Comparison of ENCODE assay signal across 15 cellular contexts in the genomic region with DNA sequence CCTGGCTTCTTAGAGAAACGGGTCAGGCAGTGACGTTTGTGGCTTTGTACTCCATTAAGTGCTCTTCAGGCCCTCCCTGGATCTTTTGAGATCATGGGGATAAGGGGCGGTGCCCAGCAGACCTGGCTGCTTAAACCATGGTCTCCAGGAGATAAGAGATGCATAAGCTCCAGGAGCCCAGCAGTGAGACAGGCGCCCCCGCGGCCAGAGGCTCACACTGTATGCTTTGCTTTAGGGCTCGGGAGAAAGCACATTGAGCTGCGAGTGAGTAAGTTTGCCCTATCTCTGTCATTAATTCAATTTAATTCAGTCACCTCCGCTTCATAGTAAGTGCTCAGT.
DNase-seq lines count a peak whose midpoint lies in the region; ATAC-seq and TF ChIP-seq lines count a peak whose summit lies in the region.
"Had no signal": no experiment of that assay in that cellular context is flagged by ENCODE, and none has a peak within 500 bp of the region (broad histone marks: within the 10 kb centered on the region; RNA-seq: fewer than 3 reads in every experiment).

No MANE protein-coding gene starts in this region.

- H3K27ac ChIP-seq in GM23338 (ENCODE audit: low read depth) (no peak overlapping the region), endodermal cell (ENCODE audit: low read depth, low read length) (no peak overlapping the region), osteoblast (ENCODE audit: low read depth, low read length) (no peak overlapping the region)
- H3K27ac ChIP-seq: KMS-11 had no signal

- no peaks in the 10 kb centered on the region for H3K9me2 ChIP-seq in GM23338 (ENCODE audit: insufficient read depth)

- H4K20me1 ChIP-seq in GM23338 (replicated peaks; ENCODE audit: insufficient read depth): no peaks in the 10 kb centered on the region
- peaks cover 35% of the 10 kb centered on the region for H4K20me1 ChIP-seq in osteoblast (ENCODE audit: insufficient read depth, low read length)

- H3K79me2 ChIP-seq in GM23338 (replicated peaks; ENCODE audit: insufficient read depth): no peaks in the 10 kb centered on the region
- no peaks in the 10 kb centered on the region for H3K79me2 ChIP-seq in osteoblast (ENCODE audit: insufficient read depth, low read length)

- no peaks in the 10 kb centered on the region for H3K9me3 Mint-ChIP-seq in GM23338
- no peaks in the 10 kb centered on the region for H3K9me3 Mint-ChIP-seq in endodermal cell

- WGBS in endodermal cell (ENCODE audit: insufficient coverage in 1 of 2, insufficient read length in 1 of 2), 2 experiments: 53 to 64% methylated on average over 7 to 8 of the region's 9 CpGs

- TF ChIP-seq CTCF in BE2C (IDR thresholded peaks at IDR 0.05; ENCODE audit: low read depth, low read length) (no peak), GM23338 (conservative IDR thresholded peaks at IDR 0.05; ENCODE audit: low read depth in 2 of 2) (no peak), endodermal cell (conservative IDR thresholded peaks at IDR 0.05) (peak; percentile 75), osteoblast (IDR thresholded peaks at IDR 0.05; ENCODE audit: extremely low read depth, low read depth, low read length) (no peak)

- no peaks in the 10 kb centered on the region for H3F3A ChIP-seq in GM23338 (replicated peaks; ENCODE audit: low read depth)

- no peak overlapping the region for H3K4me3 Mint-ChIP-seq in GM23338
- no peak overlapping the region for H3K4me3 Mint-ChIP-seq in endodermal cell
- H3K4me3 Mint-ChIP-seq: CD4-positive, CD25-positive, alpha-beta regulatory T cell had no signal

- H3K4me1 ChIP-seq in BE2C (peaks cover 3% of the 10 kb centered on the region), GM23338 (ENCODE audit: insufficient read depth) (peaks cover 12% of the 10 kb centered on the region; the same call in 1 of the 2 replicates), endodermal cell (ENCODE audit: control insufficient read depth, insufficient read depth, low read length) (no peaks in the 10 kb centered on the region), osteoblast (ENCODE audit: insufficient read depth, low read length) (peaks cover 18% of the 10 kb centered on the region), HAP-1 (no peaks in the 10 kb centered on the region)

- H2AFZ ChIP-seq in GM23338: no peak overlapping the region
- H2AFZ ChIP-seq in osteoblast (ENCODE audit: low read length): no peak overlapping the region

- no peak overlapping the region for H3K9ac ChIP-seq in endodermal cell (ENCODE audit: extremely low read depth, low read length, poor library complexity, severe bottlenecking)
- H3K9ac ChIP-seq: KMS-11 had no signal

- H3K36me3 Mint-ChIP-seq in GM23338 (ENCODE audit: low read depth) (no peaks in the 10 kb centered on the region), endodermal cell (ENCODE audit: low read depth) (no peaks in the 10 kb centered on the region)
- H3K36me3 Mint-ChIP-seq: CD4-positive, CD25-positive, alpha-beta regulatory T cell had no signal

- peak; percentile 32 for DNase-seq in BE2C
- no peak for DNase-seq in GM23338 (ENCODE audit: low spot score)
- peak; percentile 88 for DNase-seq in endodermal cell
- peak; percentile 27 for DNase-seq in osteoblast (ENCODE audit: insufficient read length, low spot score, missing footprints)
- DNase-seq in dedifferentiated amniotic fluid mesenchymal stem cell (ENCODE audit: extremely low spot score): no peak
- DNase-seq in activated gamma-delta T cell treated with Interleukin-2 at 50 U/mL for 16 hours: no peak
- no peak for DNase-seq in HAP-1 (ENCODE audit: low spot score in 2 of 2)
- DNase-seq: CD4-positive, CD25-positive, alpha-beta regulatory T cell; NCI-H1436; NCI-H2029; NCI-H510A; NCI-H774 had no signal

- H3K4me3 ChIP-seq in BE2C (ENCODE audit: low read depth, low read length): no peak overlapping the region
- no peak overlapping the region for H3K4me3 ChIP-seq in GM23338
- no peak overlapping the region for H3K4me3 ChIP-seq in endodermal cell (ENCODE audit: low read length)
- H3K4me3 ChIP-seq in osteoblast (ENCODE audit: insufficient read depth, low read length): no peak overlapping the region
- H3K4me3 ChIP-seq in HAP-1: no peak overlapping the region

- H3K4me1 Mint-ChIP-seq in GM23338 (peaks cover 41% of the 10 kb centered on the region), endodermal cell (peaks cover 22% of the 10 kb centered on the region)
- H3K4me1 Mint-ChIP-seq: CD4-positive, CD25-positive, alpha-beta regulatory T cell had no signal

- H3K4me2 ChIP-seq in GM23338 (no peak overlapping the region), osteoblast (ENCODE audit: insufficient read depth, low read length) (no peak overlapping the region)
- H3K4me2 ChIP-seq: KMS-11 had no signal

- peak; percentile 49 for ATAC-seq in GM23338
- ATAC-seq: HepG2, Panc1 had no signal

- H3K27me3 Mint-ChIP-seq in GM23338 (ENCODE audit: insufficient read depth, low read depth, poor library complexity): peaks cover 9% of the 10 kb centered on the region
- peaks cover 8% of the 10 kb centered on the region for H3K27me3 Mint-ChIP-seq in endodermal cell (ENCODE audit: insufficient read depth)
- H3K27me3 Mint-ChIP-seq: CD4-positive, CD25-positive, alpha-beta regulatory T cell had no signal

- H3K36me3 ChIP-seq in BE2C: no peaks in the 10 kb centered on the region
- no peaks in the 10 kb centered on the region for H3K36me3 ChIP-seq in GM23338 (ENCODE audit: insufficient read depth)
- no peaks in the 10 kb centered on the region for H3K36me3 ChIP-seq in endodermal cell (ENCODE audit: control insufficient read depth, insufficient read depth, low read length)
- H3K36me3 ChIP-seq in osteoblast (ENCODE audit: insufficient read depth, low read length): no peaks in the 10 kb centered on the region
- H3K36me3 ChIP-seq in HAP-1 (replicated peaks): no peaks in the 10 kb centered on the region

- H3K9me3 ChIP-seq in BE2C: no peaks in the 10 kb centered on the region
- no peaks in the 10 kb centered on the region for H3K9me3 ChIP-seq in endodermal cell (ENCODE audit: control insufficient read depth, low read length)
- no peaks in the 10 kb centered on the region for H3K9me3 ChIP-seq in osteoblast (ENCODE audit: low read depth, low read length)
- H3K9me3 ChIP-seq in HAP-1: no peaks in the 10 kb centered on the region

- in situ Hi-C loops in HAP-1 (cut with MboI; ENCODE audit: low sequenced_read_pairs): no loop called here

- H3K27ac Mint-ChIP-seq in GM23338 (no peak overlapping the region; the same call in 1 of the 2 replicates), endodermal cell (peak overlapping the region; percentile 26)
- H3K27ac Mint-ChIP-seq: CD4-positive, CD25-positive, alpha-beta regulatory T cell had no signal

- no peaks in the 10 kb centered on the region for H3K27me3 ChIP-seq in BE2C
- H3K27me3 ChIP-seq in GM23338 (ENCODE audit: insufficient read depth): no peaks in the 10 kb centered on the region
- no peaks in the 10 kb centered on the region for H3K27me3 ChIP-seq in endodermal cell (ENCODE audit: control insufficient read depth, insufficient read depth, low read length, poor library complexity, severe bottlenecking)
- no peaks in the 10 kb centered on the region for H3K27me3 ChIP-seq in osteoblast (ENCODE audit: insufficient read depth, low read length)
- H3K27me3 ChIP-seq in HAP-1 (ENCODE audit: low read depth): no peaks in the 10 kb centered on the region

TF ChIP-seq in GM23338, 12 proteins besides CTCF, POLR2A, EP300 and RAD21:
- no peak for TF ChIP-seq EZH2 (IDR thresholded peaks at IDR 0.05; ENCODE audit: low read depth, unreplicated experiment)
- TF ChIP-seq CREB1 (CRISPR knock-in tag; IDR thresholded peaks at IDR 0.05; ENCODE audit: low read depth): no peak
- no peak for TF ChIP-seq ZNF331 (CRISPR knock-in tag; IDR thresholded peaks at IDR 0.05; ENCODE audit: low read depth)
- TF ChIP-seq, protein P1, sequence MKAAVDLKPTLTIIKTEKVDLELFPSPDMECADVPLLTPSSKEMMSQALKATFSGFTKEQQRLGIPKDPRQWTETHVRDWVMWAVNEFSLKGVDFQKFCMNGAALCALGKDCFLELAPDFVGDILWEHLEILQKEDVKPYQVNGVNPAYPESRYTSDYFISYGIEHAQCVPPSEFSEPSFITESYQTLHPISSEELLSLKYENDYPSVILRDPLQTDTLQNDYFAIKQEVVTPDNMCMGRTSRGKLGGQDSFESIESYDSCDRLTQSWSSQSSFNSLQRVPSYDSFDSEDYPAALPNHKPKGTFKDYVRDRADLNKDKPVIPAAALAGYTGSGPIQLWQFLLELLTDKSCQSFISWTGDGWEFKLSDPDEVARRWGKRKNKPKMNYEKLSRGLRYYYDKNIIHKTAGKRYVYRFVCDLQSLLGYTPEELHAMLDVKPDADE (IDR thresholded peaks at IDR 0.05): no peak
- no peak for TF ChIP-seq EZH2phosphoT487 (IDR thresholded peaks at IDR 0.05; ENCODE audit: unreplicated experiment)
- TF ChIP-seq, protein P2, sequence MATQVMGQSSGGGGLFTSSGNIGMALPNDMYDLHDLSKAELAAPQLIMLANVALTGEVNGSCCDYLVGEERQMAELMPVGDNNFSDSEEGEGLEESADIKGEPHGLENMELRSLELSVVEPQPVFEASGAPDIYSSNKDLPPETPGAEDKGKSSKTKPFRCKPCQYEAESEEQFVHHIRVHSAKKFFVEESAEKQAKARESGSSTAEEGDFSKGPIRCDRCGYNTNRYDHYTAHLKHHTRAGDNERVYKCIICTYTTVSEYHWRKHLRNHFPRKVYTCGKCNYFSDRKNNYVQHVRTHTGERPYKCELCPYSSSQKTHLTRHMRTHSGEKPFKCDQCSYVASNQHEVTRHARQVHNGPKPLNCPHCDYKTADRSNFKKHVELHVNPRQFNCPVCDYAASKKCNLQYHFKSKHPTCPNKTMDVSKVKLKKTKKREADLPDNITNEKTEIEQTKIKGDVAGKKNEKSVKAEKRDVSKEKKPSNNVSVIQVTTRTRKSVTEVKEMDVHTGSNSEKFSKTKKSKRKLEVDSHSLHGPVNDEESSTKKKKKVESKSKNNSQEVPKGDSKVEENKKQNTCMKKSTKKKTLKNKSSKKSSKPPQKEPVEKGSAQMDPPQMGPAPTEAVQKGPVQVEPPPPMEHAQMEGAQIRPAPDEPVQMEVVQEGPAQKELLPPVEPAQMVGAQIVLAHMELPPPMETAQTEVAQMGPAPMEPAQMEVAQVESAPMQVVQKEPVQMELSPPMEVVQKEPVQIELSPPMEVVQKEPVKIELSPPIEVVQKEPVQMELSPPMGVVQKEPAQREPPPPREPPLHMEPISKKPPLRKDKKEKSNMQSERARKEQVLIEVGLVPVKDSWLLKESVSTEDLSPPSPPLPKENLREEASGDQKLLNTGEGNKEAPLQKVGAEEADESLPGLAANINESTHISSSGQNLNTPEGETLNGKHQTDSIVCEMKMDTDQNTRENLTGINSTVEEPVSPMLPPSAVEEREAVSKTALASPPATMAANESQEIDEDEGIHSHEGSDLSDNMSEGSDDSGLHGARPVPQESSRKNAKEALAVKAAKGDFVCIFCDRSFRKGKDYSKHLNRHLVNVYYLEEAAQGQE (IDR thresholded peaks at IDR 0.05; ENCODE audit: unreplicated experiment): no peak

Comparison
In these comparisons a context has a peak if more than half of its experiments do, and no peak if none do; other contexts are left out.
1. DNase-seq: peak in BE2C (single experiment), endodermal cell (single experiment) and osteoblast (single experiment); none in GM23338 (single experiment), dedifferentiated amniotic fluid mesenchymal stem cell (single experiment), activated gamma-delta T cell treated with Interleukin-2 at 50 U/mL for 16 hours (single experiment) and HAP-1 (0 of 2).